ENCODE assay signal across 9 cellular contexts in the genomic region with DNA sequence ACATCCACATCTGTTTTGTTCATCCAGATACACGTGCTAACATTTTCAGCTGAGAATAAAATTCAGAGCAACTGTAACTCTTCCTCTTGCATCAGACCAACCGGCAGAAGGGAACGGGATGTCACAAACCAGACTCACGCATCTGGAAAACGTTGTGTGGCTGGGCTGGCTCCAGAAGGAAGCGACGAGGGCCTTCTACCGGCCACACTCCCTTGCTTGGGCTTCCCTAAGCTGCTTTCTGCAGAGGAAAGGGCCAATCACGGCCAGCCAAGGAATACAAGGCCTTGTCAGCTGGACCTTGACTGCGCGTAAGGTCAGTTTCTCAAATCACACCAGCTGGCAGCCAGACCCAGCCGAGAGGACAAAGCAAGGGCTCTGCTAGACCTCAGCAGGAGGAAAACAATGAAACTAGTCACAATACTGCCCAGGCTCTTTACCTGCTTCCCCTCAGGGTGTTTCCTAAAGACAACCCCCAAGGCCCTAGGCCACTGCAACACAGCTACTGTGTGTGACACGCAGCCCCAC.
DNase-seq lines count a peak whose midpoint lies in the region; ATAC-seq lines count a peak whose summit lies in the region.
"Had no signal": no experiment of that assay in that cellular context is flagged by ENCODE, and none has a peak within 500 bp of the region (broad histone marks: within the 10 kb centered on the region; RNA-seq: fewer than 3 reads in every experiment).

No MANE protein-coding gene starts in this region.

- no peaks in the 10 kb centered on the region for H3K27me3 ChIP-seq in skeletal muscle tissue (ENCODE audit: control insufficient read depth in 3 of 3, insufficient read depth in 3 of 3, low read length in 3 of 3)

- H3K36me3 ChIP-seq in skeletal muscle tissue (ENCODE audit: control insufficient read depth in 3 of 3, insufficient read depth in 3 of 3, low read length in 3 of 3) = peaks cover 0 to 4% (median 0%) of the 10 kb centered on the region in 3 donors

- H3K4me1 ChIP-seq in skeletal muscle tissue (ENCODE audit: control insufficient read depth in 3 of 3, insufficient read depth in 3 of 3, low read length in 3 of 3) = peaks cover 14 to 24% (median 18%) of the 10 kb centered on the region in 3 donors

- H3K9me3 Mint-ChIP-seq in activated naive CD8-positive, alpha-beta T cell treated with anti-CD3 and anti-CD28 coated beads, Interleukin-2, amount 50 U/mL, for 24 hours = no peaks in the 10 kb centered on the region
- H3K9me3 Mint-ChIP-seq: memory B cell had no signal

- no peaks in the 10 kb centered on the region for H3K9me3 ChIP-seq in skeletal muscle tissue (ENCODE audit: control insufficient read depth in 3 of 3, low read length in 3 of 3)

- H3K36me3 Mint-ChIP-seq in activated naive CD8-positive, alpha-beta T cell treated with anti-CD3 and anti-CD28 coated beads, Interleukin-2, amount 50 U/mL, for 24 hours (ENCODE audit: low read depth) = peaks cover 17% of the 10 kb centered on the region

- no peak overlapping the region for H3K4me3 Mint-ChIP-seq in activated naive CD8-positive, alpha-beta T cell treated with anti-CD3 and anti-CD28 coated beads, Interleukin-2, amount 50 U/mL, for 24 hours
- H3K4me3 Mint-ChIP-seq: memory B cell had no signal

- H3K27me3 Mint-ChIP-seq in activated naive CD8-positive, alpha-beta T cell treated with anti-CD3 and anti-CD28 coated beads, Interleukin-2, amount 50 U/mL, for 24 hours = no peaks in the 10 kb centered on the region
- H3K27me3 Mint-ChIP-seq: memory B cell had no signal

- H3K4me3 ChIP-seq in skeletal muscle tissue (ENCODE audit: low read length in 3 of 3) = peak overlapping the region; percentile 23 to 27 (median 23)

- peak overlapping the region; percentile 51 to 76 (median 69) for H3K9ac ChIP-seq in skeletal muscle tissue (ENCODE audit: low read depth in 1 of 3, low read length in 3 of 3)

- peaks cover 69% of the 10 kb centered on the region for H3K4me1 Mint-ChIP-seq in activated naive CD8-positive, alpha-beta T cell treated with anti-CD3 and anti-CD28 coated beads, Interleukin-2, amount 50 U/mL, for 24 hours

- H3K27ac ChIP-seq in skeletal muscle tissue (ENCODE audit: low read depth, low read length) = peak overlapping the region; percentile 90

- peak overlapping the region; percentile 86 for H3K27ac Mint-ChIP-seq in activated naive CD8-positive, alpha-beta T cell treated with anti-CD3 and anti-CD28 coated beads, Interleukin-2, amount 50 U/mL, for 24 hours
- H3K27ac Mint-ChIP-seq: memory B cell had no signal

- peak; percentile 83 for DNase-seq in KBM-7
- no peak for DNase-seq in activated naive CD8-positive, alpha-beta T cell treated with anti-CD3 and anti-CD28 coated beads, Interleukin-2, amount 50 U/mL, for 24 hours
- peak; percentile 12 to 63 for DNase-seq in hippocampal formation (lab: John Stamatoyannopoulos, UW)
- DNase-seq in NCI-H1417 treated with DMSO at 0.1 percent for 48 hours (lab: John Stamatoyannopoulos, UW) = no peak
- DNase-seq in cortex of kidney (lab: John Stamatoyannopoulos, UW) = no peak

- no peak for ATAC-seq in activated naive CD8-positive, alpha-beta T cell treated with anti-CD3 and anti-CD28 coated beads, Interleukin-2, amount 50 U/mL, for 24 hours
- ATAC-seq in HG03139 (IDR thresholded peaks at IDR 0.05; ENCODE audit: unreplicated experiment) (no peak), HG03457 (IDR thresholded peaks at IDR 0.05; ENCODE audit: unreplicated experiment) (no peak)

- in situ Hi-C loops in KBM-7 (cut with MboI; ENCODE audit: low pct_unique_long_range_greater_than_20kb, low sequenced_read_pairs) = no loop called here

Comparison
In these comparisons a context has a peak if more than half of its experiments do, and no peak if none do; other contexts are left out.
1. DNase-seq: peak in KBM-7 (single experiment) and hippocampal formation (2 of 2); none in activated naive CD8-positive, alpha-beta T cell treated with anti-CD3 and anti-CD28 coated beads, Interleukin-2, amount 50 U/mL, for 24 hours (single experiment), NCI-H1417 treated with DMSO at 0.1 percent for 48 hours (single experiment) and cortex of kidney (single experiment).